Comparison of ENCODE assay signal across 27 cellular contexts in the genomic region with DNA sequence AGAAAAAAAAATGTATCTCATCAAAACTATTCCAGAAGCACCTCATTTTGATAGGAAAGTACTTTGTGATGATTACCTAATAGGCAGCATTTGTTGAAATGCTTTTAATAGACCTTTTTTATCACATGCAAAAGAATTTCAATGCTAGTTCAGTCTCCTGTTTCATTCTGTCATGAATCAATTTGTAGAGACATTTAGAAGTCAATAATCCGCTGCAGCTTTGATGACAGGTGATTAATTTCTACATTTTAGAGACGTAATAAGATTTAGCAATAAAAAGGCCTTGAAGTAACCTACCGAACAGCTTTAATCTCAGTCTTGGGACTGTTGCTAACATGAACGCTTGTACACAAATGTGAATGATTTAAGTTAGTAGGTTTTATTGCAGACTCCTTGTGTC.
"Had no signal": no experiment of that assay in that cellular context is flagged by ENCODE, and none has a peak within 500 bp of the region (broad histone marks: within the 10 kb centered on the region; RNA-seq: fewer than 3 reads in every experiment).

No MANE protein-coding gene starts in this region.

- H3K27ac Mint-ChIP-seq: natural killer cell; neural progenitor cell; progenitor cell of endocrine pancreas; stimulated activated effector memory CD8-positive, alpha-beta T cell treated with anti-CD3 and anti-CD28 coated beads, Interleukin-12 subunit alpha, Interleukin-12 subunit beta, amount 100 ng/mL, for 72 hours; stimulated activated naive B cell treated with anti-CD40 and anti-IgM and Interleukin-4, amounts not matched to agents 10 μg/mL and 1 μg/mL and 100 μg/mL, for 72 hours; stimulated activated naive CD8-positive, alpha-beta T cell treated with anti-CD3 and anti-CD28 coated beads, Interleukin-15, Interleukin-2, amounts not matched to agents 100 ng/mL and 50 ng/mL, for 24 hours had no signal

- H3K27ac ChIP-seq: neural progenitor cell, ovary, parathyroid adenoma, psoas muscle, right lobe of liver, sigmoid colon, stomach, thoracic aorta, thyroid gland, tibial nerve, upper lobe of left lung, vagina had no signal

- ATAC-seq: natural killer cell; psoas muscle; right cardiac atrium; right lobe of liver; stimulated activated effector memory CD8-positive, alpha-beta T cell treated with anti-CD3 and anti-CD28 coated beads, Interleukin-12 subunit alpha, Interleukin-12 subunit beta, amount 100 ng/mL, for 72 hours; stimulated activated naive B cell treated with anti-CD40 and anti-IgM and Interleukin-4, amounts not matched to agents 10 μg/mL and 1 μg/mL and 100 μg/mL, for 72 hours had no signal

- H3K27me3 Mint-ChIP-seq: progenitor cell of endocrine pancreas; stimulated activated naive B cell treated with anti-CD40 and anti-IgM and Interleukin-4, amounts not matched to agents 10 μg/mL and 1 μg/mL and 100 μg/mL, for 72 hours; stimulated activated naive CD8-positive, alpha-beta T cell treated with anti-CD3 and anti-CD28 coated beads, Interleukin-15, Interleukin-2, amounts not matched to agents 100 ng/mL and 50 ng/mL, for 24 hours had no signal

- H3K36me3 Mint-ChIP-seq: natural killer cell; neural progenitor cell; stimulated activated effector memory CD8-positive, alpha-beta T cell treated with anti-CD3 and anti-CD28 coated beads, Interleukin-12 subunit alpha, Interleukin-12 subunit beta, amount 100 ng/mL, for 72 hours; stimulated activated naive B cell treated with anti-CD40 and anti-IgM and Interleukin-4, amounts not matched to agents 10 μg/mL and 1 μg/mL and 100 μg/mL, for 72 hours had no signal

- H3K36me3 ChIP-seq: neural progenitor cell, ovary, right lobe of liver, sigmoid colon, stomach, thoracic aorta, thyroid gland, tibial nerve, upper lobe of left lung, vagina had no signal

- H3K4me3 ChIP-seq: neural progenitor cell, ovary, psoas muscle, right lobe of liver, sigmoid colon, stomach, thoracic aorta, thyroid gland, tibial nerve, upper lobe of left lung, vagina had no signal

- DNase-seq: natural killer cell; occipital lobe; ovary; posterior cingulate gyrus; psoas muscle; right cardiac atrium; right lobe of liver; sigmoid colon; small intestine; stimulated activated CD4-positive, alpha-beta T cell treated with anti-CD3 and anti-CD28 coated beads, Interleukin-15, amount 100 ng/mL, for 24 hours; stimulated activated CD4-positive, alpha-beta T cell treated with anti-CD3 and anti-CD28 coated beads, Interleukin-2, amount 100 ng/mL, for 24 hours; stimulated activated CD4-positive, alpha-beta T cell treated with anti-CD3 and anti-CD28 coated beads, Interleukin-2, amount 100 ng/mL, for 48 hours; stimulated activated CD4-positive, alpha-beta T cell treated with anti-CD3 and anti-CD28 coated beads, Interleukin-4, amount 100 ng/mL, for 24 hours; stimulated activated naive B cell treated with anti-CD40 and anti-IgM and Interleukin-4, amounts not matched to agents 10 μg/mL and 1 μg/mL and 100 μg/mL, for 72 hours; stimulated activated naive CD4-positive, alpha-beta T cell treated with Interleukin-2 at 50 U/mL for 16 hours; stomach; thyroid gland; trophoblast cell; upper lobe of left lung had no signal

- H3K27me3 ChIP-seq: ovary, right lobe of liver, sigmoid colon, stomach, thyroid gland, tibial nerve, upper lobe of left lung, vagina had no signal

- H3K9me3 ChIP-seq: ovary, psoas muscle, right lobe of liver, sigmoid colon, stomach, thoracic aorta, thyroid gland, tibial nerve, upper lobe of left lung, vagina had no signal

- H3K4me3 Mint-ChIP-seq: natural killer cell; neural progenitor cell; stimulated activated effector memory CD8-positive, alpha-beta T cell treated with anti-CD3 and anti-CD28 coated beads, Interleukin-12 subunit alpha, Interleukin-12 subunit beta, amount 100 ng/mL, for 72 hours; stimulated activated naive B cell treated with anti-CD40 and anti-IgM and Interleukin-4, amounts not matched to agents 10 μg/mL and 1 μg/mL and 100 μg/mL, for 72 hours; stimulated activated naive CD8-positive, alpha-beta T cell treated with anti-CD3 and anti-CD28 coated beads, Interleukin-15, Interleukin-2, amounts not matched to agents 100 ng/mL and 50 ng/mL, for 24 hours had no signal

- H3K9me3 Mint-ChIP-seq: stimulated activated naive CD8-positive, alpha-beta T cell treated with anti-CD3 and anti-CD28 coated beads, Interleukin-15, Interleukin-2, amounts not matched to agents 100 ng/mL and 50 ng/mL, for 24 hours had no signal

- H3K4me1 Mint-ChIP-seq: natural killer cell; stimulated activated effector memory CD8-positive, alpha-beta T cell treated with anti-CD3 and anti-CD28 coated beads, Interleukin-12 subunit alpha, Interleukin-12 subunit beta, amount 100 ng/mL, for 72 hours; stimulated activated naive B cell treated with anti-CD40 and anti-IgM and Interleukin-4, amounts not matched to agents 10 μg/mL and 1 μg/mL and 100 μg/mL, for 72 hours had no signal
